In the genomic region with DNA sequence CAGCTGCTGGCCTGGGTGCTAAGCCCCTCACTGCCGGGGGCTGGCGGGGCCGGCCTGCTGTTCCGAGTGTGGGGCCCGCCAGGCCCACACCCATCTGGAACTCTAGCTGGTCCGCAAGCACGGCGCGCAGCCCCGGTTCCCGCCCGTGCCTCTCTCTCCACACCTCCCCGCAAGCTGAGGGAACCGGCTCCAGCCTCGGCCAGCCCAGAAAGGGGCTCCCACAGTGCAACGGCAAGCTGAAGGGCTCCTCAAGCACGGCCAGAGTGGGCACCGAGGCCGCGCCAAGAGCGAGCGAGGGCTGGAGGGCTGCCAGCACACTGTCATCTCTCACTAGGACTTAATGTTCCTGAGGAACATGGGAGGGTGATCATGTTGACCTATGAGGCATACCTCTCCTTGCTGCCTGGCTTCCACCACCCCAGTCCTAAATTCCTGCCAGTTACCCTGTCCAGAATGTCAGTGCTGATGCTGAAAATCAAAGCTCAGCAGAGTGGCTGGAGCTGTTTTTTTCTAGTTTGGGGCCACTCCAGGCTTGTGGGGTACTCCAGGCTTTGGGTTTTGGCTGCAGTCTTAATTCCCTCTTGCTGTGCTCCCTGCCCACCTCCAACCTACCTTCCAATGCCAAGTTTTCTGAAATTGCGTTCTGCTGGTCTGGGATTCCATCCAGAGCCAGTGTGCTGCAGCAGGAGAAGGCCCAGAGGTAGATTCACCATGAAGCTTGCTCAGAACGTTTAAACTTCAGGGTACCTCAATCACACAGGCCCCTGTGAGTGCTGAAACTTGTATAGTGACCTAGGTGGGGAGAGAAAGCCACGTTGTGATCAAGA, we compare ENCODE assay signal across 20 cellular contexts.
"Had no signal": no experiment of that assay in that cellular context is flagged by ENCODE, and none has a peak within 500 bp of the region (broad histone marks: within the 10 kb centered on the region; RNA-seq: fewer than 3 reads in every experiment).

No MANE protein-coding gene starts in this region.

- H3K36me3 ChIP-seq: brain microvascular endothelial cell, heart right ventricle, neutrophil had no signal

- H3K9me3 ChIP-seq: heart right ventricle, neutrophil had no signal

- H3K27me3 ChIP-seq: brain microvascular endothelial cell, neutrophil had no signal

- DNase-seq: activated B cell treated with CpG ODN at 0.5 μM for 24 hours; activated CD4-positive, alpha-beta T cell treated with anti-CD3 and anti-CD28 coated beads for 48 hours; activated naive CD4-positive, alpha-beta T cell; activated naive CD8-positive, alpha-beta T cell treated with anti-CD3 and anti-CD28 coated beads, Interleukin-2, amount 10 ng/mL, durations not matched to agents 7 days and 5 days; brain microvascular endothelial cell; dermis blood vessel endothelial cell; left cardiac atrium; mesenchymal stem cell; natural killer cell; retina; small intestine; stimulated activated CD4-positive, alpha-beta T cell treated with anti-CD3 and anti-CD28 coated beads, Interleukin-4, amount 100 ng/mL, for 24 hours; stimulated activated CD8-positive, alpha-beta memory T cell treated with anti-CD3 and anti-CD28 coated beads, Interleukin-4, amount 100 ng/mL, for 48 hours; stimulated activated naive CD4-positive, alpha-beta T cell treated with Interleukin-2 at 50 U/mL for 16 hours; SW 1271; trophoblast cell had no signal

- ATAC-seq: natural killer cell had no signal

- H3K27ac ChIP-seq: brain microvascular endothelial cell, epithelial cell of prostate, heart right ventricle, neutrophil, parathyroid adenoma had no signal

- H3K4me3 ChIP-seq: heart right ventricle had no signal

- H3K4me1 ChIP-seq: heart right ventricle, parathyroid adenoma had no signal
